15 cellular contexts compared by ENCODE assay signal in genomic region chr2:230827774-230828271, GRCh38. TPM values are rescaled to one million over a fixed set of nuclear protein-coding genes. Genes with fewer than 3 reads are reported as not detected.
A peak's percentile ranks its signal among the peaks of the same experiment; 100 is the strongest.
DNase-seq lines count a peak whose midpoint lies in the region; ATAC-seq, FAIRE-seq and TF ChIP-seq lines count a peak whose summit lies in the region.
"Had no signal": no experiment of that assay in that cellular context is flagged by ENCODE, and none has a peak within 500 bp of the region (broad histone marks: within the 10 kb centered on the region; RNA-seq: fewer than 3 reads in every experiment).

No MANE protein-coding gene starts in this region.

- H3K27ac ChIP-seq in CD8-positive, alpha-beta T cell (ENCODE audit: low read depth, low read length) = no peak overlapping the region
- H3K27ac ChIP-seq in brain microvascular endothelial cell = no peak overlapping the region
- H3K27ac ChIP-seq in osteoblast (ENCODE audit: low read depth, low read length) = no peak overlapping the region
- no peak overlapping the region for H3K27ac ChIP-seq in HepG2 (ENCODE audit: extremely low read length, insufficient read depth, low read length)
- H3K27ac ChIP-seq: body of pancreas, gastroesophageal sphincter had no signal

- no peaks in the 10 kb centered on the region for H3K79me2 ChIP-seq in osteoblast (ENCODE audit: insufficient read depth, low read length)
- no peaks in the 10 kb centered on the region for H3K79me2 ChIP-seq in HepG2 (ENCODE audit: insufficient read depth, low read length)

- WGBS in HepG2 (ENCODE audit: low lambda C conversion rate) = 72% methylated on average over 35 of the region's 36 CpGs

- H3K4me1 Mint-ChIP-seq in CD8-positive, alpha-beta T cell (ENCODE audit: low read depth) = peaks cover 7% of the 10 kb centered on the region
- H3K4me1 Mint-ChIP-seq in type B pancreatic cell (ENCODE audit: unreplicated experiment) = peaks cover 14% of the 10 kb centered on the region

- H3K27me3 Mint-ChIP-seq in CD8-positive, alpha-beta T cell (ENCODE audit: low read depth) = peaks cover 44% of the 10 kb centered on the region
- H3K27me3 Mint-ChIP-seq in type B pancreatic cell = peaks cover 23% of the 10 kb centered on the region

- no peak for TF ChIP-seq CTCF in CD8-positive, alpha-beta T cell (IDR thresholded peaks at IDR 0.05)
- no peak for TF ChIP-seq CTCF in brain microvascular endothelial cell (IDR thresholded peaks at IDR 0.05; ENCODE audit: low read depth, low read length, missing control alignments)
- no peak for TF ChIP-seq CTCF in osteoblast (IDR thresholded peaks at IDR 0.05; ENCODE audit: extremely low read depth, low read depth, low read length)
- no peak for TF ChIP-seq CTCF in type B pancreatic cell (conservative IDR thresholded peaks at IDR 0.05)
- TF ChIP-seq CTCF in HepG2 (CRISPR knock-in tag; IDR thresholded peaks at IDR 0.05) = no peak

- no peak for TF ChIP-seq EP300 in HepG2 (IDR thresholded peaks at IDR 0.05; ENCODE audit: low read depth in 2 of 2, low read length in 2 of 2)
- TF ChIP-seq EP300 in HepG2 (CRISPR knock-in tag; IDR thresholded peaks at IDR 0.05; ENCODE audit: borderline replicate concordance) = no peak

- no peaks in the 10 kb centered on the region for H3K9me3 ChIP-seq in CD8-positive, alpha-beta T cell (ENCODE audit: low read length)
- H3K9me3 ChIP-seq in osteoblast (ENCODE audit: low read depth, low read length) (peaks cover 4% of the 10 kb centered on the region), HepG2 (ENCODE audit: low read length) (peaks cover 7% of the 10 kb centered on the region; the same call in 1 of the 2 replicates)
- H3K9me3 ChIP-seq: body of pancreas had no signal

- H2AFZ ChIP-seq in osteoblast (ENCODE audit: low read length) (no peak overlapping the region), HepG2 (ENCODE audit: low read length) (no peak overlapping the region)

- no peak overlapping the region for H3K27ac Mint-ChIP-seq in CD8-positive, alpha-beta T cell
- H3K27ac Mint-ChIP-seq in type B pancreatic cell = no peak overlapping the region

- CTCF ChIA-PET in CD8-positive, alpha-beta T cell (lab: Charles Lee) = interaction anchor here (1.2 kb wide), 1 partner anchor 11 kb away, joined by 5 read pairs; no protein-coding TSS in a partner anchor
- CTCF ChIA-PET in HepG2 (lab: Yijun Ruan, JAX; ENCODE audit: low intra/inter-chr PET ratio, low total read pairs) = no interaction called here

- peak overlapping the region; percentile 32 for H3K4me3 Mint-ChIP-seq in CD8-positive, alpha-beta T cell
- no peak overlapping the region for H3K4me3 Mint-ChIP-seq in type B pancreatic cell

- no peak for TF ChIP-seq POLR2A in HepG2 (IDR thresholded peaks at IDR 0.05; ENCODE audit: insufficient read depth in 1 of 2, low read depth in 2 of 2, low read length in 2 of 2)

- BruUV-seq in HepG2 (replicated peaks; lab: Mats Ljungman, UMichigan) = no TSS peak

- no peaks in the 10 kb centered on the region for H3K9me3 Mint-ChIP-seq in CD8-positive, alpha-beta T cell
- no peaks in the 10 kb centered on the region for H3K9me3 Mint-ChIP-seq in type B pancreatic cell

- POLR2A ChIA-PET in CD8-positive, alpha-beta T cell (lab: Charles Lee) = no interaction called here
- POLR2A ChIA-PET in HepG2 (lab: Yijun Ruan, JAX) = no interaction called here

- intact Hi-C loops in CD8-positive, alpha-beta T cell (cut with DNase I, micrococcal nuclease) = no loop called here
- intact Hi-C loops in HepG2 (cut with micrococcal nuclease; ENCODE audit: unreplicated experiment) = no loop called here

- ATAC-seq in CD8-positive, alpha-beta T cell = no peak
- ATAC-seq in HG02610 (IDR thresholded peaks at IDR 0.05; ENCODE audit: unreplicated experiment) (peak; percentile 12), GM18870 (IDR thresholded peaks at IDR 0.05; ENCODE audit: unreplicated experiment) (no peak), HepG2 (no peak)
- ATAC-seq: body of pancreas, HCT116 had no signal

- peaks cover 5% of the 10 kb centered on the region for H3K4me1 ChIP-seq in CD8-positive, alpha-beta T cell (ENCODE audit: insufficient read depth, low read length)
- H3K4me1 ChIP-seq in osteoblast (ENCODE audit: insufficient read depth, low read length) (no peaks in the 10 kb centered on the region), HepG2 (ENCODE audit: insufficient read depth, low read length) (no peaks in the 10 kb centered on the region)

- peaks cover 3% of the 10 kb centered on the region for H4K20me1 ChIP-seq in osteoblast (ENCODE audit: insufficient read depth, low read length)
- H4K20me1 ChIP-seq in HepG2 (ENCODE audit: insufficient read depth, low read length) = no peaks in the 10 kb centered on the region

- H3K4me2 ChIP-seq in osteoblast (ENCODE audit: insufficient read depth, low read length) = peak overlapping the region; percentile 48
- no peak overlapping the region for H3K4me2 ChIP-seq in HepG2 (ENCODE audit: low read depth, low read length)

- H3K36me3 Mint-ChIP-seq in CD8-positive, alpha-beta T cell = no peaks in the 10 kb centered on the region
- no peaks in the 10 kb centered on the region for H3K36me3 Mint-ChIP-seq in type B pancreatic cell

- no peak for DNase-seq in CD8-positive, alpha-beta T cell
- no peak for DNase-seq in brain microvascular endothelial cell
- no peak for DNase-seq in osteoblast (ENCODE audit: insufficient read length, low spot score, missing footprints)
- DNase-seq in type B pancreatic cell (ENCODE audit: extremely low spot score, unreplicated experiment) = no peak
- DNase-seq in inferior parietal cortex (ENCODE audit: extremely low spot score) = no peak
- DNase-seq in HepG2 (ENCODE audit: low spot score) = no peak
- DNase-seq: activated CD4-positive, CD25-positive, alpha-beta regulatory T cell treated with anti-CD3 and anti-CD28 coated beads, Interleukin-2, amount 50 U/mL, for 72 hours; body of pancreas; COR-L47; RPMI8226; stimulated activated CD4-positive, alpha-beta T cell treated with anti-CD3 and anti-CD28 coated beads, Interleukin-2, amount 100 ng/mL, for 48 hours had no signal

- FAIRE-seq in HepG2 (lab: Jason Lieb, UNC) = no peak

- peaks cover 11% of the 10 kb centered on the region for H3K27me3 ChIP-seq in CD8-positive, alpha-beta T cell (ENCODE audit: insufficient read depth, low read length)
- H3K27me3 ChIP-seq in brain microvascular endothelial cell (replicated peaks) = peaks cover 3% of the 10 kb centered on the region
- peaks cover 42% of the 10 kb centered on the region for H3K27me3 ChIP-seq in osteoblast (ENCODE audit: insufficient read depth, low read length)
- peaks cover 2 to 48% of the 10 kb centered on the region in 2 experiments; a peak in 4 of 5 replicates for H3K27me3 ChIP-seq in HepG2 (ENCODE audit: control insufficient read depth in 1 of 2, insufficient read depth in 2 of 2, low read length in 2 of 2)

- TF ChIP-seq RAD21 in HepG2 (CRISPR knock-in tag; IDR thresholded peaks at IDR 0.05) = no peak

- no peaks in the 10 kb centered on the region for H3K36me3 ChIP-seq in CD8-positive, alpha-beta T cell (ENCODE audit: insufficient read depth, low read length)
- H3K36me3 ChIP-seq in brain microvascular endothelial cell (replicated peaks) = no peaks in the 10 kb centered on the region
- H3K36me3 ChIP-seq in osteoblast (ENCODE audit: insufficient read depth, low read length) = no peaks in the 10 kb centered on the region
- no peaks in the 10 kb centered on the region for H3K36me3 ChIP-seq in HepG2 (replicated peaks in 1 of 2; ENCODE audit: control insufficient read depth in 1 of 2, insufficient read depth in 2 of 2, low read length in 2 of 2)
- H3K36me3 ChIP-seq: gastroesophageal sphincter had no signal

- in situ Hi-C loops in brain microvascular endothelial cell (cut with HindIII; ENCODE audit: low pct_ligation_motif_present, low sequenced_read_pairs) = no loop called here
- in situ Hi-C loops in HepG2 (cut with HindIII; ENCODE audit: extremely low pct_ligation_motif_present, low pct_unique_long_range_greater_than_20kb) = no loop called here

- no peak overlapping the region for H3K9ac ChIP-seq in HepG2 (ENCODE audit: insufficient read depth, low read depth, low read length)

- peak overlapping the region; percentile 35 for H3K4me3 ChIP-seq in CD8-positive, alpha-beta T cell (ENCODE audit: low read depth, low read length)
- H3K4me3 ChIP-seq in brain microvascular endothelial cell (ENCODE audit: low read depth, low read length) (peak overlapping the region; percentile 34), osteoblast (ENCODE audit: insufficient read depth, low read length) (peak overlapping the region; percentile 37), HepG2 (replicated peaks in 1 of 3; ENCODE audit: insufficient read depth in 1 of 3, low read depth in 2 of 3, low read length in 3 of 3) (no peak overlapping the region)
- H3K4me3 ChIP-seq: body of pancreas had no signal

TF ChIP-seq in HepG2, 621 proteins besides CTCF, POLR2A, EP300 and RAD21 (continues in another document):
- TF ChIP-seq ASH2L (IDR thresholded peaks at IDR 0.05; ENCODE audit: insufficient read length, low read depth, low read length) (no peak), MIXL1 (CRISPR knock-in tag; IDR thresholded peaks at IDR 0.05) (no peak)

RNA-seq across cellular contexts. Expression of gene ITM2C, which starts 36.9 kb away (rescaled TPM):
- total RNA-seq in CD8-positive, alpha-beta T cell = 10 to 100 TPM; 23.2 to 27.4 TPM
- total RNA-seq in osteoblast (52.2 and 63.7 TPM in 2 replicates), type B pancreatic cell (ENCODE audit: low replicate concordance) (211 and 285 TPM in 2 replicates), HepG2 (2016; rRNA removed; fragmentation: Illumina TruSeq; extraction: Trizol) (40.7 and 70.5 TPM in 2 replicates)
- 13.6 and 14.1 TPM in 2 replicates for total RNA-seq in HepG2 (2016; cell fraction: cytosol; rRNA removed; fragmentation: Illumina TruSeq; extraction: Trizol; ENCODE audit: low read depth)
- total RNA-seq in HepG2 (2016; cell fraction: insoluble cytoplasmic fraction; rRNA removed; fragmentation: Illumina TruSeq; extraction: Trizol) = 40.7 and 74.0 TPM in 2 replicates
- total RNA-seq in HepG2 (2016; cell fraction: membrane; rRNA removed; fragmentation: Illumina TruSeq; extraction: Trizol) = 30.7 and 33.5 TPM in 2 replicates
- total RNA-seq in HepG2 (2016; cell fraction: nucleus; rRNA removed; fragmentation: Illumina TruSeq; extraction: Trizol) = 49.2 and 56.2 TPM in 2 replicates
- 270 and 321 TPM in 2 replicates for polyA plus RNA-seq in HepG2 (2011; rRNA removed)
- 356 TPM in 2 replicates for polyA plus RNA-seq in HepG2 (2011; cell fraction: cytosol; rRNA removed)
- polyA plus RNA-seq in HepG2 (2011; cell fraction: nucleus; rRNA removed) = 111 and 119 TPM in 2 replicates
- polyA plus RNA-seq in HepG2 (2012) = 124 and 196 TPM in 2 replicates
- 18.9 and 24.2 TPM in 2 replicates for polyA plus RNA-seq in HepG2 (2016; cell fraction: cytosol; fragmentation: Illumina TruSeq; extraction: Trizol; ENCODE audit: low read depth)
- polyA plus RNA-seq in HepG2 (2016; cell fraction: insoluble cytoplasmic fraction; fragmentation: Illumina TruSeq; extraction: Trizol; ENCODE audit: low read depth) = 53.1 and 56.4 TPM in 2 replicates
- polyA plus RNA-seq in HepG2 (2016; cell fraction: membrane; fragmentation: Illumina TruSeq; extraction: Trizol; ENCODE audit: low read depth) = 32.9 and 35.3 TPM in 2 replicates
- polyA plus RNA-seq in HepG2 (2016; cell fraction: nucleus; fragmentation: Illumina TruSeq; extraction: Trizol; ENCODE audit: insufficient read depth, low read depth) = 111 and 121 TPM in 2 replicates
- 108 and 408 TPM in 2 replicates for polyA minus RNA-seq in HepG2 (2011; rRNA and poly(A)+ RNA removed; ENCODE audit: low replicate concordance)
- polyA minus RNA-seq in HepG2 (2011; cell fraction: cytosol; rRNA and poly(A)+ RNA removed) = 84.7 and 140 TPM in 2 replicates
- polyA minus RNA-seq in HepG2 (2011; cell fraction: nucleus; rRNA and poly(A)+ RNA removed) = 20.1 and 24.2 TPM in 2 replicates

Comparison
In these comparisons a context has a peak if more than half of its experiments do, and no peak if none do; other contexts are left out.
1. H3K4me3 ChIP-seq: peak in CD8-positive, alpha-beta T cell (single experiment), brain microvascular endothelial cell (single experiment) and osteoblast (single experiment); none in HepG2 (0 of 3).